8 cellular contexts compared by ENCODE assay signal in genomic region chr3:160226026-160226739, GRCh38. TPM values are rescaled to one million over a fixed set of nuclear protein-coding genes. Genes with fewer than 3 reads are reported as not detected.
DNase-seq lines count a peak whose midpoint lies in the region; ATAC-seq and TF ChIP-seq lines count a peak whose summit lies in the region.

No MANE protein-coding gene starts in this region.

- H3K9me3 ChIP-seq in breast epithelium (no peaks in the 10 kb centered on the region), liver (ENCODE audit: control insufficient read depth in 4 of 4, low read length in 3 of 4) (no peaks in the 10 kb centered on the region), tibial nerve (no peaks in the 10 kb centered on the region)

- peak; percentile 12 for DNase-seq in activated gamma-delta T cell (lab: John Stamatoyannopoulos, UW)
- DNase-seq in activated gamma-delta T cell treated with Interleukin-2 at 50 U/mL for 16 hours, result no peak
- DNase-seq in NCI-H526 treated with DMSO at 0.1 percent for 48 hours (lab: John Stamatoyannopoulos, UW), result peak; percentile 6
- no peak for DNase-seq in breast epithelium (ENCODE audit: low spot score in 2 of 2)
- DNase-seq in tibial nerve (ENCODE audit: low spot score in 2 of 2), result no peak
- no peak for DNase-seq in DMS114 treated with DMSO at 0.1 percent for 48 hours (lab: John Stamatoyannopoulos, UW; ENCODE audit: unreplicated experiment)

- TF ChIP-seq CTCF in breast epithelium (IDR thresholded peaks at IDR 0.05) (no peak), liver (IDR thresholded peaks at IDR 0.05; ENCODE audit: low read depth, low read length, missing input control) (no peak), tibial nerve (IDR thresholded peaks at IDR 0.05) (peak in 1 of 5 experiments; percentile 2)

- H3K27ac ChIP-seq in breast epithelium (no peak overlapping the region), liver (ENCODE audit: low read depth in 1 of 2, low read length in 2 of 2) (no peak overlapping the region), tibial nerve (no peak overlapping the region)

- no peak for TF ChIP-seq POLR2A in breast epithelium (IDR thresholded peaks at IDR 0.05)
- no peak for TF ChIP-seq POLR2A in tibial nerve (IDR thresholded peaks at IDR 0.05)

- TF ChIP-seq EP300 in tibial nerve (IDR thresholded peaks at IDR 0.05), result no peak

- H3K9ac ChIP-seq in liver (ENCODE audit: low read depth in 1 of 2, low read length in 2 of 2), result no peak overlapping the region

- H3K36me3 ChIP-seq in breast epithelium, result no peaks in the 10 kb centered on the region
- H3K36me3 ChIP-seq in liver (ENCODE audit: control insufficient read depth in 4 of 4, insufficient read depth in 3 of 4, low read depth in 1 of 4, low read length in 3 of 4), result no peaks in the 10 kb centered on the region
- no peaks in the 10 kb centered on the region for H3K36me3 ChIP-seq in tibial nerve

- TF ChIP-seq RAD21 in liver (IDR thresholded peaks at IDR 0.05), result no peak

- H3K27me3 ChIP-seq in breast epithelium, result peaks cover 0 to 12% of the 10 kb centered on the region in 2 donors
- H3K27me3 ChIP-seq in liver (ENCODE audit: control insufficient read depth in 4 of 4, insufficient read depth in 4 of 4, low read length in 3 of 4), result peaks cover 0 to 12% (median 2%) of the 10 kb centered on the region in 4 donors
- peaks cover 0 to 39% of the 10 kb centered on the region in 2 donors for H3K27me3 ChIP-seq in tibial nerve

- intact Hi-C loops in breast epithelium (cut with DNase I; ENCODE audit: low total_unique reads), result no loop called here

- peak; percentile 29 for ATAC-seq in HG02571 (IDR thresholded peaks at IDR 0.05; ENCODE audit: unreplicated experiment)

- H3K4me1 ChIP-seq in breast epithelium (peaks cover 0 to 6% of the 10 kb centered on the region in 2 donors), liver (ENCODE audit: control insufficient read depth in 4 of 4, insufficient read depth in 4 of 4, low read length in 3 of 4) (peaks cover 13 to 23% (median 17%) of the 10 kb centered on the region in 4 donors), tibial nerve (peaks cover 0 to 24% (median 8%) of the 10 kb centered on the region in 4 donors)

- 4% methylated on average over 78 of the region's 78 CpGs for WGBS in liver
- 1 to 2% methylated on average over 48 to 62 of the region's 78 CpGs for WGBS in tibial nerve, 2 donors

- H3K4me3 ChIP-seq in breast epithelium (peak overlapping the region; percentile 52 to 84 (median 57)), liver (ENCODE audit: low read depth in 1 of 3, low read length in 3 of 3) (peak overlapping the region in 2 of 3 donors; percentile 42 to 76), tibial nerve (peak overlapping the region in 3 of 4 donors; percentile 26 to 60 (median 35))

TF ChIP-seq in liver, 16 proteins besides CTCF, POLR2A, EP300 and RAD21:
- TF ChIP-seq YY1 (IDR thresholded peaks at IDR 0.05), result no peak
- TF ChIP-seq TAF1 (conservative IDR thresholded peaks at IDR 0.05), result no peak
- TF ChIP-seq, protein P1, sequence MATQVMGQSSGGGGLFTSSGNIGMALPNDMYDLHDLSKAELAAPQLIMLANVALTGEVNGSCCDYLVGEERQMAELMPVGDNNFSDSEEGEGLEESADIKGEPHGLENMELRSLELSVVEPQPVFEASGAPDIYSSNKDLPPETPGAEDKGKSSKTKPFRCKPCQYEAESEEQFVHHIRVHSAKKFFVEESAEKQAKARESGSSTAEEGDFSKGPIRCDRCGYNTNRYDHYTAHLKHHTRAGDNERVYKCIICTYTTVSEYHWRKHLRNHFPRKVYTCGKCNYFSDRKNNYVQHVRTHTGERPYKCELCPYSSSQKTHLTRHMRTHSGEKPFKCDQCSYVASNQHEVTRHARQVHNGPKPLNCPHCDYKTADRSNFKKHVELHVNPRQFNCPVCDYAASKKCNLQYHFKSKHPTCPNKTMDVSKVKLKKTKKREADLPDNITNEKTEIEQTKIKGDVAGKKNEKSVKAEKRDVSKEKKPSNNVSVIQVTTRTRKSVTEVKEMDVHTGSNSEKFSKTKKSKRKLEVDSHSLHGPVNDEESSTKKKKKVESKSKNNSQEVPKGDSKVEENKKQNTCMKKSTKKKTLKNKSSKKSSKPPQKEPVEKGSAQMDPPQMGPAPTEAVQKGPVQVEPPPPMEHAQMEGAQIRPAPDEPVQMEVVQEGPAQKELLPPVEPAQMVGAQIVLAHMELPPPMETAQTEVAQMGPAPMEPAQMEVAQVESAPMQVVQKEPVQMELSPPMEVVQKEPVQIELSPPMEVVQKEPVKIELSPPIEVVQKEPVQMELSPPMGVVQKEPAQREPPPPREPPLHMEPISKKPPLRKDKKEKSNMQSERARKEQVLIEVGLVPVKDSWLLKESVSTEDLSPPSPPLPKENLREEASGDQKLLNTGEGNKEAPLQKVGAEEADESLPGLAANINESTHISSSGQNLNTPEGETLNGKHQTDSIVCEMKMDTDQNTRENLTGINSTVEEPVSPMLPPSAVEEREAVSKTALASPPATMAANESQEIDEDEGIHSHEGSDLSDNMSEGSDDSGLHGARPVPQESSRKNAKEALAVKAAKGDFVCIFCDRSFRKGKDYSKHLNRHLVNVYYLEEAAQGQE (IDR thresholded peaks at IDR 0.05), result peak; percentile 46

RNA-seq across cellular contexts. Expression of gene C3orf80, which starts 1.0 kb away (rescaled TPM):
- total RNA-seq in breast epithelium (under 1 TPM in 2 of 3 donors, not detected in 1; 0.15 to 0.16 TPM), liver (1 to 10 TPM in 1 of 2 donors, under 1 TPM in 1; 0.47 to 1.4 TPM), tibial nerve (1 to 10 TPM in 2 of 4 donors, under 1 TPM in 1, not detected in 1; 0.84 to 2.2 (median 1.8) TPM)
- under 1 TPM; 0.46 to 0.53 TPM for polyA plus RNA-seq in liver

Comparison
In these comparisons a context has a peak if more than half of its experiments do, and no peak if none do; other contexts are left out.
1. DNase-seq: peak in activated gamma-delta T cell (single experiment) and NCI-H526 treated with DMSO at 0.1 percent for 48 hours (single experiment); none in activated gamma-delta T cell treated with Interleukin-2 at 50 U/mL for 16 hours (single experiment), breast epithelium (0 of 2), tibial nerve (0 of 2) and DMS114 treated with DMSO at 0.1 percent for 48 hours (single experiment).
2. Peak in every context shown above with its lines, with median percentiles within 50 percentile points of each other: H3K4me3 ChIP-seq.